Comparison of ENCODE assay signal across 2 cellular contexts in the genomic region with DNA sequence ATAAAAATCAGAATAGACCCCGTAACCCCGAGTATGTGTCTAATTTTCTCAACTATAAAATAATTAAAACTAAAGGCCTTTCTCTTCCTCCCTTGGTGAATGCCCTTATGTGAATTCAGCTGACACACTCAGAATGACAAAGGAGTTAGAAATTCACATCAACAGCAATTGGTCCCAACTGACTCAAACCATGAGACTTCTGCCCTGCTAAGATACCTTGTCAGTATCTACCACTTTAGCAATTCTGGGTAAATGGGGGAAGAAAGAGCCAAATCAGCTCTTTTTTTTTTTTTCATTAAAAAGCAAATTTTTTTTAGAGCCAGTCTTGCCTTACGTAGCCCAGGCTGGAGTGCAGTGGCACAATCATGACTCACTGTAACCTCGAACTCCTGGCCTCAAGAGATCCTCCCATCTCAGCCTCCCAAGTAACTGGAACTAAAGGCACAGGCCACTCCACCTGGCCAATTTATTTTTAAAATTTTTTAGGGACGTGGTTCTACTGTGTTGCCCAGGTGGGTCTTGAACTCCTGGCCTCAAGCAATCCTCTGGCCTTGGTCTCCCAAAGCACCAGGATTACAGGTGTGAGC.
TF ChIP-seq lines count a peak whose summit lies in the region.

No MANE protein-coding gene starts in this region.

TF ChIP-seq in SK-N-SH, 30 proteins besides CTCF, POLR2A, EP300 and RAD21:
- TF ChIP-seq FOSL2 (IDR thresholded peaks at IDR 0.05; ENCODE audit: borderline replicate concordance, low read depth) (0 out of 2 replicates have a peak, but pooled peaks have one; percentile 4), RXRA (IDR thresholded peaks at IDR 0.05; ENCODE audit: borderline replicate concordance, low read depth) (no peak), FOXM1 (IDR thresholded peaks at IDR 0.05; ENCODE audit: low read depth) (no peak), SIN3A (IDR thresholded peaks at IDR 0.05; ENCODE audit: borderline replicate concordance, low read depth, low read length) (no peak)
- TF ChIP-seq, protein P1, sequence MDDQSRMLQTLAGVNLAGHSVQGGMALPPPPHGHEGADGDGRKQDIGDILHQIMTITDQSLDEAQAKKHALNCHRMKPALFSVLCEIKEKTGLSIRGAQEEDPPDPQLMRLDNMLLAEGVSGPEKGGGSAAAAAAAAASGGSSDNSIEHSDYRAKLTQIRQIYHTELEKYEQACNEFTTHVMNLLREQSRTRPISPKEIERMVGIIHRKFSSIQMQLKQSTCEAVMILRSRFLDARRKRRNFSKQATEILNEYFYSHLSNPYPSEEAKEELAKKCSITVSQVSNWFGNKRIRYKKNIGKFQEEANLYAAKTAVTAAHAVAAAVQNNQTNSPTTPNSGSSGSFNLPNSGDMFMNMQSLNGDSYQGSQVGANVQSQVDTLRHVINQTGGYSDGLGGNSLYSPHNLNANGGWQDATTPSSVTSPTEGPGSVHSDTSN (IDR thresholded peaks at IDR 0.05) = no peak

TF ChIP-seq in SK-N-SH treated with all-trans-retinoic acid at 6 μM for 48 hours, 23 proteins besides CTCF, POLR2A, EP300 and RAD21 (continued from another document):
- TF ChIP-seq, protein P2, sequence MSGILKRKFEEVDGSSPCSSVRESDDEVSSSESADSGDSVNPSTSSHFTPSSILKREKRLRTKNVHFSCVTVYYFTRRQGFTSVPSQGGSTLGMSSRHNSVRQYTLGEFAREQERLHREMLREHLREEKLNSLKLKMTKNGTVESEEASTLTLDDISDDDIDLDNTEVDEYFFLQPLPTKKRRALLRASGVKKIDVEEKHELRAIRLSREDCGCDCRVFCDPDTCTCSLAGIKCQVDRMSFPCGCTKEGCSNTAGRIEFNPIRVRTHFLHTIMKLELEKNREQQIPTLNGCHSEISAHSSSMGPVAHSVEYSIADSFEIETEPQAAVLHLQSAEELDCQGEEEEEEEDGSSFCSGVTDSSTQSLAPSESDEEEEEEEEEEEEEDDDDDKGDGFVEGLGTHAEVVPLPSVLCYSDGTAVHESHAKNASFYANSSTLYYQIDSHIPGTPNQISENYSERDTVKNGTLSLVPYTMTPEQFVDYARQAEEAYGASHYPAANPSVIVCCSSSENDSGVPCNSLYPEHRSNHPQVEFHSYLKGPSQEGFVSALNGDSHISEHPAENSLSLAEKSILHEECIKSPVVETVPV (CRISPR knock-in tag; IDR thresholded peaks at IDR 0.05) = no peak
- no peak for TF ChIP-seq ZC3H10 (CRISPR knock-in tag; IDR thresholded peaks at IDR 0.05)
- TF ChIP-seq ESRRG (CRISPR knock-in tag; IDR thresholded peaks at IDR 0.05) = no peak
- TF ChIP-seq RARB (CRISPR knock-in tag; IDR thresholded peaks at IDR 0.05) = no peak
- TF ChIP-seq GLIS3 (CRISPR knock-in tag; IDR thresholded peaks at IDR 0.05) = no peak
